ENCODE assay signal across 8 cellular contexts in genomic region chr7:41881313-41882130, GRCh38.
A peak's percentile ranks its signal among the peaks of the same experiment; 100 is the strongest.
DNase-seq lines count a peak whose midpoint lies in the region; ATAC-seq and TF ChIP-seq lines count a peak whose summit lies in the region.

No MANE protein-coding gene starts in this region.

- DNase-seq in T-helper 2 cell (peak in 4 of 5 experiments; percentile 29 to 92 (median 52)), ascending aorta (ENCODE audit: low spot score in 2 of 2) (peak; percentile 39 to 78), smooth muscle cell (lab: John Stamatoyannopoulos, UW; ENCODE audit: unreplicated experiment) (no peak), RKO (ENCODE audit: low spot score) (no peak), NCI-H146 (lab: John Stamatoyannopoulos, UW) (no peak), retina (no peak)

- H3K79me2 ChIP-seq in smooth muscle cell (ENCODE audit: low read depth): no peaks in the 10 kb centered on the region

- no peak overlapping the region for H3K9ac ChIP-seq in smooth muscle cell (ENCODE audit: low read depth)

- no peaks in the 10 kb centered on the region for H3K27me3 ChIP-seq in ascending aorta
- no peaks in the 10 kb centered on the region for H3K27me3 ChIP-seq in smooth muscle cell (ENCODE audit: low read depth)

- H3K4me2 ChIP-seq in smooth muscle cell: no peak overlapping the region

- H3K27ac ChIP-seq in ascending aorta (no peak overlapping the region), smooth muscle cell (ENCODE audit: low read depth) (peak overlapping the region; percentile 72)

- H3K36me3 ChIP-seq in ascending aorta (no peaks in the 10 kb centered on the region), smooth muscle cell (ENCODE audit: low read depth) (no peaks in the 10 kb centered on the region)

- H3F3A ChIP-seq in smooth muscle cell (ENCODE audit: low read depth): peaks cover 12% of the 10 kb centered on the region

- intact Hi-C loops in ascending aorta (cut with DNase I): no loop called here

- H2AFZ ChIP-seq in smooth muscle cell (ENCODE audit: low read depth): no peak overlapping the region

- H3K4me3 ChIP-seq in ascending aorta (no peak overlapping the region), smooth muscle cell (no peak overlapping the region)

- no peaks in the 10 kb centered on the region for H3K9me3 ChIP-seq in ascending aorta
- no peaks in the 10 kb centered on the region for H3K9me3 ChIP-seq in smooth muscle cell (replicated peaks; ENCODE audit: low read depth)

- peaks cover 0 to 11% of the 10 kb centered on the region in 2 donors for H3K4me1 ChIP-seq in ascending aorta
- no peaks in the 10 kb centered on the region for H3K4me1 ChIP-seq in smooth muscle cell (ENCODE audit: low read depth)

- 83% methylated on average over 13 of the region's 13 CpGs for WGBS in smooth muscle cell (ENCODE audit: low lambda C conversion rate)

- peak; percentile 97 for ATAC-seq in GM18907 (IDR thresholded peaks at IDR 0.05; ENCODE audit: unreplicated experiment)
- peak; percentile 95 for ATAC-seq in HG03064 (IDR thresholded peaks at IDR 0.05; ENCODE audit: low read depth, unreplicated experiment)

- no peaks in the 10 kb centered on the region for H4K20me1 ChIP-seq in smooth muscle cell (ENCODE audit: low read depth)

- TF ChIP-seq CTCF in ascending aorta (IDR thresholded peaks at IDR 0.05) (no peak), smooth muscle cell (IDR thresholded peaks at IDR 0.05; ENCODE audit: borderline replicate concordance, insufficient read depth, poor library complexity, severe bottlenecking) (no peak)

Comparison
In these comparisons a context has a peak if more than half of its experiments do, and no peak if none do; other contexts are left out.
1. DNase-seq: peak in T-helper 2 cell (4 of 5) and ascending aorta (2 of 2); none in smooth muscle cell (single experiment), RKO (single experiment), NCI-H146 (single experiment) and retina (single experiment).